ENCODE assay signal across 20 cellular contexts in the genomic region with DNA sequence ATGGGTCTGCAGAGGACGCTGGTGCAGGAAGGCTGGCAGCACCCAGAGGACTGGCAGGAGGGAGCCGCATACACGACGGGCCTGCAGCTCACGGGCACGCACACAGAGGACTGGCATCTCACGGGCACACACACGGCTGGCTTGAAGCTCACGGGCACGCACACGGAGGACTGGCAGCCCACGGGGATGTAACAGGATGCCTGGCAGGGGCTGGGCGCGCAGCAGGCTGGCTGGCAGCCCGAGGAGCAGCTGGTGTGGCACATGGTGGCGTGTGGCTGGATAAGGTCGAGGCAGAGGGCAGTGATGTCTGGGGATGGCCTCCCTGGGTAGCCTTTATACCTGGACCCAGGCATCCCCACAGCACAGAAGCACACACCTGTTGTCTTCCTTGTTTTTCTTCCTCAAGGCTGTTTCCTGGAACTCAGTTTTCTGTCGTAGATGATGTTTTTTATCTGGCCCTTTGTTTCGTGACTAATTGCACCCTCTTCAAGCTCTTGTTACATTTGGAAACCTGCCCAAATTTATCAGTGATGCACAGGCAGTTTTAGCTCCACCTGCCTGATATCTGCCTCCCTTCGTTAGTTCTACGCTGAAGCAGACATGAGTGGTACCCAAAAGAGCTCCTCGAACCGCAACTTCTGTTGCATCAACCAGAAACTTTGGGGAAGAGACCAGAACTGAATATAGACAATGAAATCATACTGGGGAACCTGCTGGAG. TPM values are rescaled to one million over a fixed set of nuclear protein-coding genes. Genes with fewer than 3 reads are reported as not detected.
A peak's percentile ranks its signal among the peaks of the same experiment; 100 is the strongest.
DNase-seq lines count a peak whose midpoint lies in the region; ATAC-seq and TF ChIP-seq lines count a peak whose summit lies in the region.
"Had no signal": no experiment of that assay in that cellular context is flagged by ENCODE, and none has a peak within 500 bp of the region (broad histone marks: within the 10 kb centered on the region; RNA-seq: fewer than 3 reads in every experiment).

A gene with protein sequence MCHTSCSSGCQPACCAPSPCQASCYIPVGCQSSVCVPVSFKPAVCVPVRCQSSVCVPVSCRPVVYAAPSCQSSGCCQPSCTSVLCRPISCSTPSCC (minus strand): TSS at position 303 of the 719 bp plus-strand sequence. CDS start 40 bp downstream, at position 263.

- TF ChIP-seq CTCF in vagina (IDR thresholded peaks at IDR 0.05) (no peak), progenitor cell of endocrine pancreas (IDR thresholded peaks at IDR 0.05; ENCODE audit: unreplicated experiment) (no peak)

- intact Hi-C loops in left cardiac atrium (cut with DNase I) = no loop called here
- intact Hi-C loops in Right ventricle myocardium superior (cut with DNase I) = no loop called here
- intact Hi-C loops in vagina (cut with DNase I) = no loop called here

- peaks cover 53% of the 10 kb centered on the region for H3K27me3 Mint-ChIP-seq in progenitor cell of endocrine pancreas
- H3K27me3 Mint-ChIP-seq: stimulated activated naive CD8-positive, alpha-beta T cell treated with anti-CD3 and anti-CD28 coated beads, Interleukin-15, amount 100 ng/mL, for 72 hours had no signal

- no peaks in the 10 kb centered on the region for H3K36me3 Mint-ChIP-seq in progenitor cell of endocrine pancreas (ENCODE audit: insufficient read depth)
- H3K36me3 Mint-ChIP-seq: mesothelial cell of epicardium had no signal

- no peak for DNase-seq in left cardiac atrium
- DNase-seq in Right ventricle myocardium superior = no peak
- peak; percentile 84 for DNase-seq in NCI-H2029 (lab: John Stamatoyannopoulos, UW)
- peak; percentile 94 for DNase-seq in NCI-H748 treated with DMSO at 0.1 percent for 48 hours (lab: John Stamatoyannopoulos, UW)
- DNase-seq in vagina (ENCODE audit: extremely low spot score in 2 of 2) = peak; percentile 37 to 87
- no peak for DNase-seq in progenitor cell of endocrine pancreas (ENCODE audit: low spot score, unreplicated experiment)
- DNase-seq: activated CD4-positive, alpha-beta T cell treated with anti-CD3 and anti-CD28 coated beads, Interleukin-2, amount 50 U/mL, for 48 hours; activated T-cell treated with anti-CD3 and anti-CD28 coated beads, Interleukin-2, amount 50 U/mL, for 48 hours; CD4-positive, alpha-beta T cell; kidney; NCI-H446; retina; stimulated activated naive CD8-positive, alpha-beta T cell treated with anti-CD3 and anti-CD28 coated beads, Interleukin-15, amount 100 ng/mL, for 72 hours had no signal

- peaks cover 8% of the 10 kb centered on the region for H3K4me1 Mint-ChIP-seq in progenitor cell of endocrine pancreas (ENCODE audit: low read depth)

- H3K4me3 ChIP-seq in vagina = no peak within 1 kb of the TSS
- H3K4me3 ChIP-seq: cardiac muscle cell had no signal

- H3K4me3 Mint-ChIP-seq in progenitor cell of endocrine pancreas (ENCODE audit: low read depth) = no peak within 1 kb of the TSS
- H3K4me3 Mint-ChIP-seq: CD4-positive, alpha-beta T cell; mesothelial cell of epicardium; stimulated activated naive CD8-positive, alpha-beta T cell treated with anti-CD3 and anti-CD28 coated beads, Interleukin-15, amount 100 ng/mL, for 72 hours had no signal

- no peaks in the 10 kb centered on the region for H3K36me3 ChIP-seq in vagina
- H3K36me3 ChIP-seq: cardiac muscle cell had no signal

- H3K9me3 Mint-ChIP-seq in progenitor cell of endocrine pancreas (ENCODE audit: low read depth) = no peaks in the 10 kb centered on the region
- H3K9me3 Mint-ChIP-seq: CD4-positive, alpha-beta T cell; mesothelial cell of epicardium; stimulated activated naive CD8-positive, alpha-beta T cell treated with anti-CD3 and anti-CD28 coated beads, Interleukin-15, amount 100 ng/mL, for 72 hours had no signal

- H3K4me1 ChIP-seq in vagina = no peaks in the 10 kb centered on the region

- H3K27ac ChIP-seq in vagina = no peak within 1 kb of the TSS
- H3K27ac ChIP-seq: cardiac muscle cell, KMS-11 had no signal

- H3K9me3 ChIP-seq in vagina = no peaks in the 10 kb centered on the region

- H3K27ac Mint-ChIP-seq in progenitor cell of endocrine pancreas = no peak within 1 kb of the TSS
- H3K27ac Mint-ChIP-seq: CD4-positive, alpha-beta T cell; mesothelial cell of epicardium had no signal

- H3K27me3 ChIP-seq in vagina = no peaks in the 10 kb centered on the region
- H3K27me3 ChIP-seq: cardiac muscle cell had no signal

- TF ChIP-seq POLR2A in vagina (IDR thresholded peaks at IDR 0.05) = no peak

- ATAC-seq in left cardiac atrium (peak; percentile 25 to 63), Right ventricle myocardium superior (ENCODE audit: poor library complexity) (no peak), GM21447 (IDR thresholded peaks at IDR 0.05; ENCODE audit: unreplicated experiment) (no peak), HG03378 (IDR thresholded peaks at IDR 0.05; ENCODE audit: unreplicated experiment) (no peak)
- ATAC-seq: Panc1; stimulated activated naive CD8-positive, alpha-beta T cell treated with anti-CD3 and anti-CD28 coated beads, Interleukin-15, amount 100 ng/mL, for 72 hours had no signal

RNA-seq across cellular contexts. Expression of the gene that starts here (rescaled TPM):
- not detected for total RNA-seq in left cardiac atrium
- total RNA-seq in Right ventricle myocardium superior = not detected
- total RNA-seq in vagina = not detected
- not detected in 2 replicates for total RNA-seq in progenitor cell of endocrine pancreas
- total RNA-seq: cardiac muscle cell; CD4-positive, alpha-beta T cell; kidney; mesothelial cell of epicardium; urinary bladder had no signal

Comparison
In these comparisons a context has a peak if more than half of its experiments do, and no peak if none do; other contexts are left out.
1. Peak in ATAC-seq in left cardiac atrium; RNA of the gene not detected or under 1 TPM.
2. Peak in DNase-seq in vagina; RNA of the gene not detected or under 1 TPM.
3. DNase-seq: peak in NCI-H2029 (single experiment) and NCI-H748 treated with DMSO at 0.1 percent for 48 hours (single experiment); none in left cardiac atrium (single experiment), Right ventricle myocardium superior (single experiment) and progenitor cell of endocrine pancreas (single experiment).